In the genomic region with DNA sequence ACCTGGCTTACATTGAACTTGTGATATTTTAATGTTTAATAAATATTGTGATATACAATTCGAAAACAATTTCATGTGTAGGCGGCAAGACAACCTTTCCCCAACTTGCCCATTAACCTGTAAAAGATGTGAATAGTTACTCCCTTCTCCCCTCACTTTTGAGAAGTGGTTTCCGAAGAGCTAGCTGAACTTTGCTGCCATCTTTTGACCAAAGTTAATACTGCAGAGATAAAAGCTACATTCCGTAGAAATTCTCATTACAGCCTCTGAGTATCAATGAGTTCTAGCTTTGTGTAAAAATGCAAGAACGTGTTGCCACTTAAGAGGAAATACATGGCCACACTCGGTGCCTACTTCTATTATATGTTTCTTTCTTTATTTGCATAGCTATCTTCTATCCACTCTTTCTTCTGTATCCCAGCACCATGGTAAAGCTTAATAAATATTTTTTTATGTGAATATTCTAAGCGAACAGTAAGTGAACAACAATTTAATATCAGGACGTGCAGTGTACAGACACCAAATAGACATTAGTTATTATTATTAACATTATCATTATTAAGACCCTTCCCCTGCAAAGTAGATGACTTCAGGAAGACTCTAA, we compare ENCODE assay signal across 7 cellular contexts.
DNase-seq lines count a peak whose midpoint lies in the region; ATAC-seq and TF ChIP-seq lines count a peak whose summit lies in the region.

No MANE protein-coding gene starts in this region.

- H3K27me3 ChIP-seq in neural progenitor cell (no peaks in the 10 kb centered on the region), MG63 (no peaks in the 10 kb centered on the region)

- H3K36me3 ChIP-seq in neural progenitor cell (no peaks in the 10 kb centered on the region), MG63 (no peaks in the 10 kb centered on the region)

- no peaks in the 10 kb centered on the region for H3K9me3 ChIP-seq in neural progenitor cell (ENCODE audit: low read depth)
- no peaks in the 10 kb centered on the region for H3K9me3 ChIP-seq in MG63

- H3K9me3 Mint-ChIP-seq in neural progenitor cell: no peaks in the 10 kb centered on the region

- H2AFZ ChIP-seq in neural progenitor cell (replicated peaks): no peak overlapping the region

- peak; percentile 86 for TF ChIP-seq CTCF in epithelial cell of esophagus (IDR thresholded peaks at IDR 0.05; ENCODE audit: insufficient read depth, low read depth, low read length, missing control alignments)
- peak; percentile 96 for TF ChIP-seq CTCF in neural progenitor cell (IDR thresholded peaks at IDR 0.05)

- H3K4me3 Mint-ChIP-seq in neural progenitor cell: no peak overlapping the region

- H3K9ac ChIP-seq in neural progenitor cell: no peak overlapping the region

- H3K4me1 Mint-ChIP-seq in neural progenitor cell: no peaks in the 10 kb centered on the region

- DNase-seq in ELR (ENCODE audit: low read depth) (peak; percentile 50), RKO (ENCODE audit: low spot score) (peak; percentile 23), epithelial cell of esophagus (ENCODE audit: low read depth) (peak; percentile 43), neural progenitor cell (ENCODE audit: low spot score) (peak; percentile 60), MG63 (no peak)
- peak; percentile 62 for DNase-seq in Jurkat, Clone E6-1 (ENCODE audit: low read depth, low spot score)

- H3K4me2 ChIP-seq in neural progenitor cell: no peak overlapping the region

- no peaks in the 10 kb centered on the region for H3K79me2 ChIP-seq in neural progenitor cell (ENCODE audit: low read depth)

- no peak overlapping the region for H3K27ac Mint-ChIP-seq in neural progenitor cell

- H3K4me3 ChIP-seq in Jurkat, Clone E6-1 (ENCODE audit: low read length): no peak overlapping the region
- no peak overlapping the region for H3K4me3 ChIP-seq in epithelial cell of esophagus (ENCODE audit: low read length)
- no peak overlapping the region for H3K4me3 ChIP-seq in neural progenitor cell
- H3K4me3 ChIP-seq in MG63: no peak overlapping the region

- no peaks in the 10 kb centered on the region for H3K36me3 Mint-ChIP-seq in neural progenitor cell

- H3K27me3 Mint-ChIP-seq in neural progenitor cell (ENCODE audit: insufficient read depth, low read depth): peaks cover 6% of the 10 kb centered on the region

- ATAC-seq in GM21529 (IDR thresholded peaks at IDR 0.05; ENCODE audit: unreplicated experiment): no peak

- no peaks in the 10 kb centered on the region for H3F3A ChIP-seq in neural progenitor cell (ENCODE audit: low read depth)

- no peaks in the 10 kb centered on the region for H4K20me1 ChIP-seq in neural progenitor cell (ENCODE audit: low read depth)

- H3K27ac ChIP-seq in neural progenitor cell: no peak overlapping the region

- H3K4me1 ChIP-seq in neural progenitor cell: no peaks in the 10 kb centered on the region
